Comparison of ENCODE assay signal across 19 cellular contexts in genomic region chr3:42162462-42162861, GRCh38.
DNase-seq lines count a peak whose midpoint lies in the region; ATAC-seq and TF ChIP-seq lines count a peak whose summit lies in the region.
"Had no signal": no experiment of that assay in that cellular context is flagged by ENCODE, and none has a peak within 500 bp of the region (broad histone marks: within the 10 kb centered on the region; RNA-seq: fewer than 3 reads in every experiment).

No MANE protein-coding gene starts in this region.

- intact Hi-C loops in Caco-2 (cut with micrococcal nuclease; ENCODE audit: unreplicated experiment): no loop called here
- intact Hi-C loops in mammary epithelial cell (cut with micrococcal nuclease): no loop called here

- H3K4me2 ChIP-seq in neural progenitor cell (no peak overlapping the region), mammary epithelial cell (ENCODE audit: insufficient read depth, low read depth, low read length) (no peak overlapping the region)
- H3K4me2 ChIP-seq: SK-N-SH had no signal

- H3K27ac ChIP-seq in neural progenitor cell (no peak overlapping the region), mammary epithelial cell (ENCODE audit: insufficient read depth, low read depth, low read length) (no peak overlapping the region)
- H3K27ac ChIP-seq: GM23248 had no signal

- H3K4me1 Mint-ChIP-seq in Caco-2 (ENCODE audit: low read depth, unreplicated experiment) (peaks cover 17% of the 10 kb centered on the region), HFFc6 (ENCODE audit: low read depth) (peaks cover 48% of the 10 kb centered on the region), endothelial cell (ENCODE audit: unreplicated experiment) (peaks cover 29% of the 10 kb centered on the region), neural progenitor cell (peaks cover 38% of the 10 kb centered on the region)
- peaks cover 20% of the 10 kb centered on the region for H3K4me1 Mint-ChIP-seq in activated T-cell treated with anti-CD3 and anti-CD28 coated beads, Interleukin-2, amount 50 U/mL, for 72 hours (ENCODE audit: low read depth)

- peaks cover 10% of the 10 kb centered on the region for H3F3A ChIP-seq in neural progenitor cell (ENCODE audit: low read depth)

- H3K9me3 Mint-ChIP-seq in Caco-2 (ENCODE audit: unreplicated experiment) (no peaks in the 10 kb centered on the region), HFFc6 (no peaks in the 10 kb centered on the region), endothelial cell (ENCODE audit: unreplicated experiment) (no peaks in the 10 kb centered on the region), neural progenitor cell (no peaks in the 10 kb centered on the region)
- H3K9me3 Mint-ChIP-seq in activated T-cell treated with anti-CD3 and anti-CD28 coated beads, Interleukin-2, amount 50 U/mL, for 72 hours: no peaks in the 10 kb centered on the region
- H3K9me3 Mint-ChIP-seq: CD4-positive, CD25-positive, alpha-beta regulatory T cell had no signal

- peaks cover 26% of the 10 kb centered on the region for H3K4me1 ChIP-seq in Caco-2
- peaks cover 16% of the 10 kb centered on the region for H3K4me1 ChIP-seq in neural progenitor cell
- peaks cover 32% of the 10 kb centered on the region for H3K4me1 ChIP-seq in mammary epithelial cell (ENCODE audit: insufficient read depth, low read length)

- peaks cover 71% of the 10 kb centered on the region for H3K79me2 ChIP-seq in neural progenitor cell (ENCODE audit: low read depth)
- H3K79me2 ChIP-seq in mammary epithelial cell (ENCODE audit: insufficient read depth, low read length): peaks cover 79% of the 10 kb centered on the region

- POLR2A ChIA-PET in Caco-2 (lab: Charles Lee): interaction anchor here (0.6 kb wide), 1 partner anchor 110 kb away, joined by 3 read pairs; no protein-coding TSS in a partner anchor

- ATAC-seq in activated T-cell treated with anti-CD3 and anti-CD28 coated beads, Interleukin-2, amount 50 U/mL, for 72 hours (replicated peaks in 1 of 2): no peak

- peaks cover 5% of the 10 kb centered on the region for H3K36me3 Mint-ChIP-seq in Caco-2 (ENCODE audit: insufficient read depth, unreplicated experiment)
- no peaks in the 10 kb centered on the region for H3K36me3 Mint-ChIP-seq in HFFc6 (ENCODE audit: low read depth)
- peaks cover 5% of the 10 kb centered on the region for H3K36me3 Mint-ChIP-seq in endothelial cell (ENCODE audit: low read depth, unreplicated experiment)
- no peaks in the 10 kb centered on the region for H3K36me3 Mint-ChIP-seq in neural progenitor cell
- H3K36me3 Mint-ChIP-seq in activated T-cell treated with anti-CD3 and anti-CD28 coated beads, Interleukin-2, amount 50 U/mL, for 72 hours (ENCODE audit: insufficient read depth in 2 of 2): no peaks in the 10 kb centered on the region

- H3K36me3 ChIP-seq in Caco-2 (ENCODE audit: control insufficient read depth, insufficient read depth, low read length) (no peaks in the 10 kb centered on the region), neural progenitor cell (no peaks in the 10 kb centered on the region), mammary epithelial cell (ENCODE audit: insufficient read depth, low read length) (no peaks in the 10 kb centered on the region)

- H3K9ac ChIP-seq in neural progenitor cell: no peak overlapping the region
- H3K9ac ChIP-seq in mammary epithelial cell (ENCODE audit: insufficient read depth, low read length): no peak overlapping the region
- H3K9ac ChIP-seq: GM23248, SK-N-SH had no signal

- H4K20me1 ChIP-seq in neural progenitor cell (ENCODE audit: low read depth) (peaks cover 38% of the 10 kb centered on the region), mammary epithelial cell (ENCODE audit: insufficient read depth, low read length) (peaks cover 3% of the 10 kb centered on the region)

- TF ChIP-seq CTCF in Caco-2 (IDR thresholded peaks at IDR 0.05; ENCODE audit: insufficient read depth in 1 of 2, low read depth in 1 of 2, low read length in 1 of 2, severe bottlenecking in 1 of 2, unreplicated experiment in 1 of 2) (no peak), HFFc6 (IDR thresholded peaks at IDR 0.05) (no peak), endothelial cell (IDR thresholded peaks at IDR 0.05; ENCODE audit: unreplicated experiment) (no peak), neural progenitor cell (IDR thresholded peaks at IDR 0.05) (no peak), mammary epithelial cell (conservative IDR thresholded peaks at IDR 0.05 in 1 of 2, IDR thresholded peaks at IDR 0.05 in 1 of 2; ENCODE audit: extremely low read depth in 1 of 2, insufficient read depth in 1 of 2, low read depth in 1 of 2, low read length in 2 of 2) (no peak)

- H2AFZ ChIP-seq in neural progenitor cell (replicated peaks) (no peak overlapping the region), mammary epithelial cell (ENCODE audit: low read depth, low read length) (no peak overlapping the region)
- H2AFZ ChIP-seq: GM23248 had no signal

- whole genome bisulfite sequencing in mammary epithelial cell (ENCODE audit: low coverage, missing lambda C conversion rate): 84% methylated on average over 5 of the region's 5 CpGs

- H3K27me3 Mint-ChIP-seq in Caco-2 (ENCODE audit: insufficient read depth, unreplicated experiment) (no peaks in the 10 kb centered on the region), HFFc6 (ENCODE audit: insufficient read depth) (peaks cover 2% of the 10 kb centered on the region), endothelial cell (ENCODE audit: unreplicated experiment) (peaks cover 4% of the 10 kb centered on the region), neural progenitor cell (ENCODE audit: insufficient read depth, low read depth) (peaks cover 6% of the 10 kb centered on the region)
- no peaks in the 10 kb centered on the region for H3K27me3 Mint-ChIP-seq in activated T-cell treated with anti-CD3 and anti-CD28 coated beads, Interleukin-2, amount 50 U/mL, for 72 hours (ENCODE audit: low read depth)
- H3K27me3 Mint-ChIP-seq: CD4-positive, CD25-positive, alpha-beta regulatory T cell had no signal

- CTCF ChIA-PET in Caco-2 (lab: Charles Lee): no interaction called here
- CTCF ChIA-PET in mammary epithelial cell (lab: Charles Lee; ENCODE audit: low non-redundant PET): no interaction called here

- H3K4me3 ChIP-seq in Caco-2 (ENCODE audit: low read depth, low read length) (no peak overlapping the region), neural progenitor cell (no peak overlapping the region), mammary epithelial cell (replicated peaks in 1 of 3; ENCODE audit: insufficient read depth in 1 of 3, low read depth in 2 of 3, low read length in 3 of 3) (no peak overlapping the region)
- H3K4me3 ChIP-seq: GM23248 had no signal

- in situ Hi-C loops in mammary epithelial cell (cut with MboI; ENCODE audit: low sequenced_read_pairs in 2 of 2): no loop called here

- H3K27ac Mint-ChIP-seq in Caco-2 (ENCODE audit: unreplicated experiment) (peak overlapping the region; percentile 47), HFFc6 (peak overlapping the region; percentile 47; the same call in 1 of the 2 replicates), endothelial cell (ENCODE audit: unreplicated experiment) (no peak overlapping the region), neural progenitor cell (peak overlapping the region; percentile 6)
- no peak overlapping the region for H3K27ac Mint-ChIP-seq in activated T-cell treated with anti-CD3 and anti-CD28 coated beads, Interleukin-2, amount 50 U/mL, for 72 hours

- H3K9me3 ChIP-seq in Caco-2: no peaks in the 10 kb centered on the region
- H3K9me3 ChIP-seq in neural progenitor cell (ENCODE audit: low read depth): no peaks in the 10 kb centered on the region
- no peaks in the 10 kb centered on the region for H3K9me3 ChIP-seq in mammary epithelial cell (replicated peaks; ENCODE audit: insufficient read depth, low read length)
- H3K9me3 ChIP-seq: SK-N-SH had no signal

- dilution Hi-C loops in mammary epithelial cell (cut with HindIII; ENCODE audit: low sequenced_read_pairs): no loop called here

- no peak for DNase-seq in Caco-2
- no peak for DNase-seq in HFFc6
- DNase-seq in endothelial cell (ENCODE audit: low spot score): no peak
- no peak for DNase-seq in neural progenitor cell (ENCODE audit: low spot score)
- DNase-seq in mammary epithelial cell: no peak
- no peak for DNase-seq in activated T-cell treated with anti-CD3 and anti-CD28 coated beads, Interleukin-2, amount 50 U/mL, for 72 hours
- DNase-seq in activated gamma-delta T cell treated with Interleukin-2 at 50 U/mL for 16 hours: no peak
- DNase-seq in MV-4-11 (lab: John Stamatoyannopoulos, UW): no peak
- DNase-seq: ACHN; AML-193; CD4-positive, CD25-positive, alpha-beta regulatory T cell; DMS53; GM23248; KG1; NCI-H1092; NCI-H146; NCI-H2081; SHP77; SK-N-SH had no signal

- H3K4me3 Mint-ChIP-seq in Caco-2 (ENCODE audit: unreplicated experiment) (no peak overlapping the region), HFFc6 (no peak overlapping the region), endothelial cell (ENCODE audit: unreplicated experiment) (peak overlapping the region; percentile 15), neural progenitor cell (no peak overlapping the region)
- no peak overlapping the region for H3K4me3 Mint-ChIP-seq in activated T-cell treated with anti-CD3 and anti-CD28 coated beads, Interleukin-2, amount 50 U/mL, for 72 hours

- H3K27me3 ChIP-seq in Caco-2 (replicated peaks; ENCODE audit: control insufficient read depth, insufficient read depth, low read length) (no peaks in the 10 kb centered on the region), neural progenitor cell (no peaks in the 10 kb centered on the region), mammary epithelial cell (ENCODE audit: insufficient read depth, low read length) (no peaks in the 10 kb centered on the region)

- no TSS peak for BruUV-seq in Caco-2 (replicated peaks; lab: Mats Ljungman, UMichigan)
- BruUV-seq in mammary epithelial cell (replicated peaks; lab: Mats Ljungman, UMichigan): no TSS peak

Comparison
In these comparisons a context has a peak if more than half of its experiments do, and no peak if none do; other contexts are left out.
1. H3K27ac Mint-ChIP-seq: peak in Caco-2 (single experiment), HFFc6 (single experiment) and neural progenitor cell (single experiment); none in endothelial cell (single experiment) and activated T-cell treated with anti-CD3 and anti-CD28 coated beads, Interleukin-2, amount 50 U/mL, for 72 hours (single experiment).